In genomic region chr22:35419756-35420155, GRCh38 we compare ENCODE assay signal across 21 cellular contexts. TPM values are rescaled to one million over a fixed set of nuclear protein-coding genes. Genes with fewer than 3 reads are reported as not detected.
"Had no signal": no experiment of that assay in that cellular context is flagged by ENCODE, and none has a peak within 500 bp of the region (broad histone marks: within the 10 kb centered on the region; RNA-seq: fewer than 3 reads in every experiment).

No MANE protein-coding gene starts in this region.

- H3K27ac ChIP-seq: KMS-11, SJCRH30 had no signal

- DNase-seq: Kasumi-1, MM.1S, NCI-H1092 treated with DMSO at 0.1 percent for 48 hours, NCI-H1436, NCI-H187, NCI-H2029, NCI-H2081 treated with DMSO at 0.1 percent for 48 hours, NCI-H2171, NCI-H226, NCI-H446, NCI-H510A, NCI-H524 treated with DMSO at 0.1 percent for 48 hours, NCI-H69, NCI-H774, RPMI8226, SHP77 treated with DMSO at 0.1 percent for 48 hours, SJCRH30 had no signal

- H3K27me3 Mint-ChIP-seq: IgD-negative memory B cell had no signal

- H3K9me3 Mint-ChIP-seq: IgD-negative memory B cell had no signal

- H3K27ac Mint-ChIP-seq: IgD-negative memory B cell had no signal

- ATAC-seq: K562, SK-N-SH treated with all-trans-retinoic acid at 6 μM for 48 hours had no signal

- H3K27me3 ChIP-seq: SJCRH30 had no signal

- H3K4me3 ChIP-seq: K562, SJCRH30 had no signal

- H3K4me3 Mint-ChIP-seq: IgD-negative memory B cell had no signal

- H3K9me3 ChIP-seq: SJCRH30 had no signal

RNA-seq across cellular contexts. Expression of gene HMOX1, which starts 38.9 kb away (rescaled TPM):
- total RNA-seq: K562 had no signal
- polyA plus RNA-seq: K562 had no signal
